14 cellular contexts compared by ENCODE assay signal in genomic region chr1:214337536-214337935, GRCh38. TPM values are rescaled to one million over a fixed set of nuclear protein-coding genes. Genes with fewer than 3 reads are reported as not detected.
DNase-seq lines count a peak whose midpoint lies in the region; ATAC-seq, FAIRE-seq and TF ChIP-seq lines count a peak whose summit lies in the region.
"Had no signal": no experiment of that assay in that cellular context is flagged by ENCODE, and none has a peak within 500 bp of the region (broad histone marks: within the 10 kb centered on the region; RNA-seq: fewer than 3 reads in every experiment).

No MANE protein-coding gene starts in this region.

- H4K20me1 ChIP-seq in astrocyte (ENCODE audit: insufficient read depth, low read length): no peaks in the 10 kb centered on the region

- no peak for FAIRE-seq in astrocyte (lab: Jason Lieb, UNC)

- no peaks in the 10 kb centered on the region for H3K27me3 ChIP-seq in astrocyte (ENCODE audit: insufficient read depth, low read length)
- H3K27me3 ChIP-seq in prostate gland (replicated peaks; ENCODE audit: insufficient read depth): no peaks in the 10 kb centered on the region
- H3K27me3 ChIP-seq: stomach had no signal

- H3K4me1 ChIP-seq in astrocyte (ENCODE audit: insufficient read depth, low read length) (peaks cover 4% of the 10 kb centered on the region), prostate gland (replicated peaks) (peaks cover 11% of the 10 kb centered on the region)

- H3K9me3 ChIP-seq in astrocyte (ENCODE audit: insufficient read depth, low read depth, low read length) (no peaks in the 10 kb centered on the region), prostate gland (no peaks in the 10 kb centered on the region)
- H3K9me3 ChIP-seq: stomach had no signal

- no peak overlapping the region for H3K4me3 Mint-ChIP-seq in astrocyte (ENCODE audit: unreplicated experiment)
- H3K4me3 Mint-ChIP-seq: naive B cell had no signal

- peak overlapping the region; percentile 22 for H3K27ac Mint-ChIP-seq in astrocyte (ENCODE audit: unreplicated experiment)

- H3K27ac ChIP-seq in astrocyte (ENCODE audit: low read depth, low read length) (peak overlapping the region; percentile 21), prostate gland (no peak overlapping the region)
- H3K27ac ChIP-seq: stomach had no signal

- no peak for TF ChIP-seq CTCF in astrocyte (IDR thresholded peaks at IDR 0.05; ENCODE audit: insufficient read depth, low read depth, low read length)
- TF ChIP-seq CTCF in omental fat pad (IDR thresholded peaks at IDR 0.05): no peak
- no peak for TF ChIP-seq CTCF in prostate gland (IDR thresholded peaks at IDR 0.05)

- no peak overlapping the region for H2AFZ ChIP-seq in astrocyte (ENCODE audit: low read depth, low read length)

- H3K4me1 Mint-ChIP-seq in astrocyte (ENCODE audit: low read depth, unreplicated experiment): peaks cover 23% of the 10 kb centered on the region
- H3K4me1 Mint-ChIP-seq: naive B cell had no signal

- TF ChIP-seq POLR2A in prostate gland (IDR thresholded peaks at IDR 0.05): no peak

- H3K36me3 Mint-ChIP-seq in astrocyte (ENCODE audit: low read depth, unreplicated experiment): peaks cover 29% of the 10 kb centered on the region

- H3K36me3 ChIP-seq in astrocyte (ENCODE audit: insufficient read depth, low read length) (peaks cover 9% of the 10 kb centered on the region), prostate gland (no peaks in the 10 kb centered on the region)

- no peaks in the 10 kb centered on the region for H3K9me3 Mint-ChIP-seq in astrocyte (ENCODE audit: unreplicated experiment)
- H3K9me3 Mint-ChIP-seq: naive B cell had no signal

- WGBS in prostate gland: 36% methylated on average over 6 of the region's 6 CpGs

- ATAC-seq in GM19324 (IDR thresholded peaks at IDR 0.05; ENCODE audit: low FRiP score, unreplicated experiment) (peak; percentile 74), omental fat pad (ENCODE audit: low FRiP score) (peak; percentile 94), GM21619 (IDR thresholded peaks at IDR 0.05; ENCODE audit: unreplicated experiment) (no peak), GM19395 (IDR thresholded peaks at IDR 0.05; ENCODE audit: unreplicated experiment) (no peak)

- no peak overlapping the region for H3K4me3 ChIP-seq in astrocyte (ENCODE audit: insufficient read depth, low read depth, low read length)
- no peak overlapping the region for H3K4me3 ChIP-seq in prostate gland
- H3K4me3 ChIP-seq: stomach had no signal

- intact Hi-C loops in prostate gland (cut with DNase I): loop anchor here (5.0 to 10.0 kb wide), 2 partner anchors 40 to 1187 kb away; no protein-coding TSS in a partner anchor

- H3K79me2 ChIP-seq in astrocyte (ENCODE audit: insufficient read depth, low read length): no peaks in the 10 kb centered on the region

- no peak overlapping the region for H3K4me2 ChIP-seq in astrocyte (ENCODE audit: low read length)

- DNase-seq in astrocyte (ENCODE audit: low read depth): peak; percentile 66
- DNase-seq in glomerular visceral epithelial cell (ENCODE audit: extremely low spot score): peak; percentile 36
- no peak for DNase-seq in omental fat pad (ENCODE audit: low spot score)
- DNase-seq in prostate gland (ENCODE audit: low spot score): no peak
- no peak for DNase-seq in activated effector memory CD4-positive, alpha-beta T cell treated with Interleukin-2 at 50 U/mL for 16 hours
- DNase-seq: activated CD8-positive, alpha-beta memory T cell treated with anti-CD3 and anti-CD28 coated beads, Interleukin-2, amount 50 U/mL, for 4 hours; aorta; naive B cell; NCI-H1092; NK-92 treated with Interleukin-12 subunit alpha and Interleukin-12 subunit beta, amount 100 ng/mL, for 24 hours; stomach had no signal

- H3K27me3 Mint-ChIP-seq in astrocyte (ENCODE audit: low read depth, unreplicated experiment): no peaks in the 10 kb centered on the region
- H3K27me3 Mint-ChIP-seq: naive B cell had no signal

- peak overlapping the region; percentile 20 for H3K9ac ChIP-seq in astrocyte (ENCODE audit: low read length)

RNA-seq across cellular contexts. Expression of gene SMYD2, which starts 56.6 kb away (rescaled TPM):
- total RNA-seq in astrocyte (33.7 and 38.6 TPM in 2 replicates), omental fat pad (10 to 100 TPM; 22.7 to 45.1 (median 26.5) TPM), prostate gland (10 to 100 TPM; 18.6 to 50.4 TPM)

Comparison
In these comparisons a context has a peak if more than half of its experiments do, and no peak if none do; other contexts are left out.
1. ATAC-seq: peak in GM19324 (single experiment) and omental fat pad (single experiment); none in GM21619 (single experiment) and GM19395 (single experiment).
2. DNase-seq: peak in astrocyte (single experiment) and glomerular visceral epithelial cell (single experiment); none in omental fat pad (single experiment), prostate gland (single experiment) and activated effector memory CD4-positive, alpha-beta T cell treated with Interleukin-2 at 50 U/mL for 16 hours (single experiment).